ENCODE assay signal across 10 cellular contexts in the genomic region with DNA sequence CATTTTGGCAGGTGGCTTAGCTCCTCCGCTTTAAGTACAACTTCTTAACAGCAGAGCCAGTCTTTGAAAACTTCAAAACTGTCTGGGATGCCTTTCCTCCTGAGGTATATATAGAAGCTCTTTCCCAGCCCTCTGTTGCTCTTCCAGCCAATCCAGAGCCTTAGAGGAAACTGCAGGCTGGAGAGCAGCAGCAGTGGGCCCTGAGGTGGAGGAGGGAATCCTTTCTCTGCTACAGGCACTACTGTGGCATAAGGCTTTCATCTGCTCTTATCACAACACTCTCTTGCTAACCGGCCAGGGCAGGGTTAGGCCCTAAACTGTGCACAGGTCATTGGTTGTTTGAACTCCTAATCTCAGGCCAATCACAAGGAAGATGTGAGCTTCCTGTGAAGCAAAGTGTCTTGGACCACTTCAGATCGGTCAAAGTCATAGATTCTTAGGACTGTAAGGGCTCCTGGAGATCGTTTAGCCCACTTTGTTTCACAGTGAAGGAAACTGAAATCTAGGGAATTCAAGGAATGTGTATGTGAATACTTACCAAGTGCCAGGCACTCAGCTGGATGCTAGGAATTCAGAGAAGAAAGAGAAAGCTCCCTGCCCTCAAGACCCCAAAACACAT. TPM values are rescaled to one million over a fixed set of nuclear protein-coding genes. Genes with fewer than 3 reads are reported as not detected.
DNase-seq lines count a peak whose midpoint lies in the region; ATAC-seq and TF ChIP-seq lines count a peak whose summit lies in the region.
"Had no signal": no experiment of that assay in that cellular context is flagged by ENCODE, and none has a peak within 500 bp of the region (broad histone marks: within the 10 kb centered on the region; RNA-seq: fewer than 3 reads in every experiment).

A gene with protein sequence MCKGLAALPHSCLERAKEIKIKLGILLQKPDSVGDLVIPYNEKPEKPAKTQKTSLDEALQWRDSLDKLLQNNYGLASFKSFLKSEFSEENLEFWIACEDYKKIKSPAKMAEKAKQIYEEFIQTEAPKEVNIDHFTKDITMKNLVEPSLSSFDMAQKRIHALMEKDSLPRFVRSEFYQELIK (minus strand): TSS at position 84 of the 619 bp plus-strand sequence. CDS start 81 bp downstream, at position 3.

- H3K27me3 ChIP-seq in AG04450 (ENCODE audit: control insufficient read depth, insufficient read depth, low read length): no peaks in the 10 kb centered on the region
- H3K27me3 ChIP-seq in ascending aorta: no peaks in the 10 kb centered on the region

- H3K27ac ChIP-seq in AG04450 (ENCODE audit: low read depth, low read length) (peak within 1 kb of the TSS; percentile 48), ascending aorta (peak within 1 kb of the TSS; percentile 75 to 83)

- H3K27ac Mint-ChIP-seq in osteocyte (ENCODE audit: unreplicated experiment): peak within 1 kb of the TSS; percentile 83
- H3K27ac Mint-ChIP-seq in natural killer cell treated with Interleukin-12 subunit alpha and Interleukin-12 subunit beta and Interleukin-15 and Interleukin-18, amount 100 ng/mL, for 72 hours: no peak within 1 kb of the TSS
- no peak within 1 kb of the TSS for H3K27ac Mint-ChIP-seq in effector memory CD8-positive, alpha-beta T cell

- no peaks in the 10 kb centered on the region for H3K36me3 ChIP-seq in ascending aorta

- CTCF ChIA-PET in AG04450 (lab: Charles Lee): interaction anchor here (1.3 to 2.4 kb wide), 5 partner anchors 24 to 354 kb away, joined by 3 to 12 read pairs (median 8); a partner anchor contains a TSS

- no peak within 1 kb of the TSS for H3K4me3 ChIP-seq in AG04450 (ENCODE audit: low read depth, low read length)
- H3K4me3 ChIP-seq in ascending aorta: peak within 1 kb of the TSS; percentile 51 to 77

- H3K9me3 Mint-ChIP-seq in osteocyte (ENCODE audit: unreplicated experiment): no peaks in the 10 kb centered on the region
- H3K9me3 Mint-ChIP-seq in natural killer cell treated with Interleukin-12 subunit alpha and Interleukin-12 subunit beta and Interleukin-15 and Interleukin-18, amount 100 ng/mL, for 72 hours: no peaks in the 10 kb centered on the region
- no peaks in the 10 kb centered on the region for H3K9me3 Mint-ChIP-seq in effector memory CD8-positive, alpha-beta T cell

- peak within 1 kb of the TSS; percentile 70 for H3K4me3 Mint-ChIP-seq in osteocyte (ENCODE audit: unreplicated experiment)
- no peak within 1 kb of the TSS for H3K4me3 Mint-ChIP-seq in natural killer cell treated with Interleukin-12 subunit alpha and Interleukin-12 subunit beta and Interleukin-15 and Interleukin-18, amount 100 ng/mL, for 72 hours
- H3K4me3 Mint-ChIP-seq in effector memory CD8-positive, alpha-beta T cell: no peak within 1 kb of the TSS

- H3K9me3 ChIP-seq in AG04450 (ENCODE audit: control insufficient read depth, insufficient read depth, low read length) (no peaks in the 10 kb centered on the region), ascending aorta (no peaks in the 10 kb centered on the region)

- DNase-seq in AG04450 (ENCODE audit: low read depth, low spot score) (no peak), ascending aorta (ENCODE audit: low spot score in 2 of 2) (peak in 1 of 2 donors; percentile 79), left ventricle myocardium superior (no peak), osteocyte (ENCODE audit: extremely low spot score, unreplicated experiment) (no peak), NCI-H2196 treated with DMSO at 0.1 percent for 48 hours (lab: John Stamatoyannopoulos, UW; ENCODE audit: unreplicated experiment) (no peak)
- no peak for DNase-seq in natural killer cell treated with Interleukin-12 subunit alpha and Interleukin-12 subunit beta and Interleukin-15 and Interleukin-18, amount 100 ng/mL, for 72 hours (ENCODE audit: low spot score)
- no peak for DNase-seq in effector memory CD8-positive, alpha-beta T cell
- DNase-seq: AML-193, SHP77 treated with DMSO at 0.1 percent for 48 hours had no signal

- no peaks in the 10 kb centered on the region for H3K27me3 Mint-ChIP-seq in osteocyte (ENCODE audit: unreplicated experiment)
- peaks cover 4 to 11% of the 10 kb centered on the region in 2 donors for H3K27me3 Mint-ChIP-seq in natural killer cell treated with Interleukin-12 subunit alpha and Interleukin-12 subunit beta and Interleukin-15 and Interleukin-18, amount 100 ng/mL, for 72 hours
- no peaks in the 10 kb centered on the region for H3K27me3 Mint-ChIP-seq in effector memory CD8-positive, alpha-beta T cell

- intact Hi-C loops in ascending aorta (cut with DNase I): loop anchor here (2.0 to 5.0 kb wide), 3 partner anchors 28 to 109 kb away; no protein-coding TSS in a partner anchor
- intact Hi-C loops in left ventricle myocardium superior (cut with micrococcal nuclease): no loop called here

- TF ChIP-seq CTCF in AG04450 (IDR thresholded peaks at IDR 0.05; ENCODE audit: low read depth, low read length): no peak
- TF ChIP-seq CTCF in ascending aorta (IDR thresholded peaks at IDR 0.05): no peak
- no peak for TF ChIP-seq CTCF in osteocyte (IDR thresholded peaks at IDR 0.05)

- POLR2A ChIA-PET in AG04450 (lab: Yijun Ruan, JAX): interaction anchor here (0.5 kb wide), 1 partner anchor 300 kb away, joined by 3 read pairs; no protein-coding TSS in a partner anchor

- H3K36me3 Mint-ChIP-seq in osteocyte (ENCODE audit: unreplicated experiment): no peaks in the 10 kb centered on the region
- no peaks in the 10 kb centered on the region for H3K36me3 Mint-ChIP-seq in natural killer cell treated with Interleukin-12 subunit alpha and Interleukin-12 subunit beta and Interleukin-15 and Interleukin-18, amount 100 ng/mL, for 72 hours
- H3K36me3 Mint-ChIP-seq in effector memory CD8-positive, alpha-beta T cell (ENCODE audit: insufficient read depth): no peaks in the 10 kb centered on the region

- H3K4me1 ChIP-seq in ascending aorta: peaks cover 0 to 6% of the 10 kb centered on the region in 2 donors

- peaks cover 50% of the 10 kb centered on the region for H3K4me1 Mint-ChIP-seq in osteocyte (ENCODE audit: unreplicated experiment)
- no peaks in the 10 kb centered on the region for H3K4me1 Mint-ChIP-seq in natural killer cell treated with Interleukin-12 subunit alpha and Interleukin-12 subunit beta and Interleukin-15 and Interleukin-18, amount 100 ng/mL, for 72 hours (ENCODE audit: low read depth in 2 of 2)
- H3K4me1 Mint-ChIP-seq in effector memory CD8-positive, alpha-beta T cell (ENCODE audit: low read depth in 2 of 2): no peaks in the 10 kb centered on the region

- ATAC-seq in left ventricle myocardium superior (peak; percentile 92), HG02938 (IDR thresholded peaks at IDR 0.05; ENCODE audit: unreplicated experiment) (no peak)
- no peak for ATAC-seq in natural killer cell treated with Interleukin-12 subunit alpha and Interleukin-12 subunit beta and Interleukin-15 and Interleukin-18, amount 100 ng/mL, for 72 hours
- no peak for ATAC-seq in effector memory CD8-positive, alpha-beta T cell (replicated peaks)

RNA-seq across cellular contexts. Expression of the gene that starts here (rescaled TPM):
- 11.3 and 13.8 TPM in 2 replicates for polyA plus RNA-seq in AG04450 (2011; rRNA removed)
- 6.0 and 7.0 TPM in 2 replicates for polyA minus RNA-seq in AG04450 (2011; rRNA and poly(A)+ RNA removed)
- total RNA-seq in ascending aorta (732 TPM), left ventricle myocardium superior (278 TPM), osteocyte (155 and 187 TPM in 2 replicates)
- total RNA-seq in natural killer cell treated with Interleukin-12 subunit alpha and Interleukin-12 subunit beta and Interleukin-15 and Interleukin-18, amount 100 ng/mL, for 72 hours: 1 to 10 TPM in 1 of 2 donors, under 1 TPM in 1; 0.95 to 1.2 TPM

Comparison
In these comparisons a context has a peak if more than half of its experiments do, and no peak if none do; other contexts are left out.
1. RNA of the gene that starts here (total RNA-seq): 732 TPM in ascending aorta (single experiment), 278 TPM in left ventricle myocardium superior (single experiment) and 155 to 187 TPM in osteocyte; 0.95 to 1.2 TPM in natural killer cell treated with Interleukin-12 subunit alpha and Interleukin-12 subunit beta and Interleukin-15 and Interleukin-18, amount 100 ng/mL, for 72 hours; every median in the first group is over 10 times any median in the second.